Comparison of ENCODE assay signal across 18 cellular contexts in the genomic region with DNA sequence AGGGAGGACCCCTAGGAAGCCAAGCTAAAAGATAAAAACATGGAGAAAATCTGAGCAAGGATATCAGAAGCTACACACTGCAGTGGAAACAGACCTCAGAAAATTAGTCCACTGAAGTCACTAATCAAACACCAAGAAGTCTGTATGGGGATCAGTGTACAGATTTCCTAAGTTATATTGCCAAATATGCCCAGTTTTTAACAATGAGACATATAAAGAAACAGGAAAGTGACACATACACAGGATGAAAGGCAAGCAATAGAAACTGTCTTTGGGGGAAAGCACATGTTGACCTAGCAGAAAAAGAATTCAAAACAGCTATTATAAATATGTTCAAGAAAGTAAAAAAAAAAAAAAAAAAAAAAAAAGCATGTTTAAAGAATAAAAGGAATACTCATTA.
DNase-seq lines count a peak whose midpoint lies in the region; ATAC-seq, FAIRE-seq and TF ChIP-seq lines count a peak whose summit lies in the region.
"Had no signal": no experiment of that assay in that cellular context is flagged by ENCODE, and none has a peak within 500 bp of the region (broad histone marks: within the 10 kb centered on the region; RNA-seq: fewer than 3 reads in every experiment).

No MANE protein-coding gene starts in this region.

- H3K79me2 ChIP-seq in ACC112 (ENCODE audit: control insufficient read depth, insufficient read depth, low read length, unreplicated experiment) = no peaks in the 10 kb centered on the region
- H3K79me2 ChIP-seq in astrocyte (ENCODE audit: insufficient read depth, low read length) = no peaks in the 10 kb centered on the region
- no peaks in the 10 kb centered on the region for H3K79me2 ChIP-seq in H1 (ENCODE audit: control insufficient read depth in 1 of 2, insufficient read depth in 2 of 2, low read length in 2 of 2)

- H4K8ac ChIP-seq in H1 (ENCODE audit: extremely low read depth, insufficient read depth, low read length) = no peak overlapping the region

- no peak overlapping the region for H2BK120ac ChIP-seq in H1 (replicated peaks; ENCODE audit: low read depth, low read length)

- H3K4me3 Mint-ChIP-seq in astrocyte (ENCODE audit: unreplicated experiment) = no peak overlapping the region
- H3K4me3 Mint-ChIP-seq: CD14-positive monocyte; CD4-positive, alpha-beta memory T cell; HFFc6 had no signal

- H3K18ac ChIP-seq in H1 (ENCODE audit: extremely low read depth, low read length) = no peak overlapping the region

- H3K23ac ChIP-seq in H1 (ENCODE audit: insufficient read length) = no peak overlapping the region

- no peaks in the 10 kb centered on the region for H3K36me3 Mint-ChIP-seq in astrocyte (ENCODE audit: low read depth, unreplicated experiment)
- H3K36me3 Mint-ChIP-seq: CD14-positive monocyte; CD4-positive, alpha-beta memory T cell had no signal

- H3K9ac ChIP-seq in astrocyte (ENCODE audit: low read length) (no peak overlapping the region), H1 (replicated peaks in 1 of 4; ENCODE audit: extremely low read depth in 1 of 4, low read depth in 3 of 4, low read length in 3 of 4) (no peak overlapping the region)
- H3K9ac ChIP-seq: BLaER1 had no signal

- POLR2A ChIA-PET in H1 (lab: Charles Lee; ENCODE audit: partially characterized antibody) = no interaction called here

- FAIRE-seq in astrocyte (lab: Jason Lieb, UNC) = peak; percentile 67
- FAIRE-seq in H1 (lab: Jason Lieb, UNC) = peak; percentile 58
- FAIRE-seq: A549, GM12878 had no signal

- H3K4me2 ChIP-seq in astrocyte (ENCODE audit: low read length) = no peak overlapping the region
- no peak overlapping the region for H3K4me2 ChIP-seq in H1 (ENCODE audit: insufficient read depth in 1 of 2, low read depth in 2 of 2, low read length in 2 of 2)
- H3K4me2 ChIP-seq: A549, BLaER1 had no signal

- no peak overlapping the region for H2AK5ac ChIP-seq in H1 (ENCODE audit: low read depth, low read length)

- TF ChIP-seq CTCF in astrocyte (IDR thresholded peaks at IDR 0.05; ENCODE audit: insufficient read depth, low read depth, low read length) = no peak
- no peak for TF ChIP-seq CTCF in H1 (IDR thresholded peaks at IDR 0.05; ENCODE audit: control extremely low read depth in 1 of 3, insufficient read depth in 1 of 3, low read depth in 1 of 3, low read length in 3 of 3)

- no peak for DNase-seq in astrocyte (ENCODE audit: low read depth)
- no peak for DNase-seq in H1 (ENCODE audit: low read depth in 1 of 2, low spot score in 2 of 2)
- peak; percentile 63 for DNase-seq in glomerular endothelial cell (ENCODE audit: extremely low read depth, low read depth, low spot score)
- DNase-seq in SJCRH30 = no peak
- DNase-seq in OCI-M1 (lab: John Stamatoyannopoulos, UW) = no peak
- no peak for DNase-seq in DMS114 treated with DMSO at 0.1 percent for 48 hours (lab: John Stamatoyannopoulos, UW; ENCODE audit: unreplicated experiment)
- DNase-seq: CD4-positive, alpha-beta memory T cell; DMS79 treated with DMSO at 0.1 percent for 48 hours; GF-D8; HCEC 1CT; HFFc6 had no signal

- no peak overlapping the region for H2BK20ac ChIP-seq in H1 (ENCODE audit: low read length)

- H3K4me1 ChIP-seq in ACC112 (ENCODE audit: control insufficient read depth, insufficient read depth, low read length, unreplicated experiment) (peaks cover 4% of the 10 kb centered on the region), astrocyte (ENCODE audit: insufficient read depth, low read length) (no peaks in the 10 kb centered on the region), H1 (replicated peaks in 1 of 4; ENCODE audit: control insufficient read depth in 3 of 4, insufficient read depth in 4 of 4, low read length in 3 of 4) (no peaks in the 10 kb centered on the region), SJCRH30 (no peaks in the 10 kb centered on the region)
- H3K4me1 ChIP-seq: A549, BLaER1 had no signal

- H3K27me3 Mint-ChIP-seq in astrocyte (ENCODE audit: low read depth, unreplicated experiment) = no peaks in the 10 kb centered on the region
- H3K27me3 Mint-ChIP-seq: CD4-positive, alpha-beta memory T cell had no signal

- H3K9me3 ChIP-seq in astrocyte (ENCODE audit: insufficient read depth, low read depth, low read length) (no peaks in the 10 kb centered on the region), H1 (ENCODE audit: insufficient read depth in 2 of 2, low read depth in 1 of 2, low read length in 1 of 2) (no peaks in the 10 kb centered on the region), SJCRH30 (replicated peaks) (no peaks in the 10 kb centered on the region)
- H3K9me3 ChIP-seq: A549 had no signal

- no peak for TF ChIP-seq EP300 in H1 (IDR thresholded peaks at IDR 0.05; ENCODE audit: borderline replicate concordance in 1 of 2, low read depth in 2 of 2, low read length in 2 of 2)

- no peaks in the 10 kb centered on the region for H3K79me1 ChIP-seq in H1 (ENCODE audit: low read depth, low read length)

- no peak overlapping the region for H2AFZ ChIP-seq in ACC112 (ENCODE audit: low read length, unreplicated experiment)
- no peak overlapping the region for H2AFZ ChIP-seq in astrocyte (ENCODE audit: low read depth, low read length)
- no peak overlapping the region for H2AFZ ChIP-seq in H1 (ENCODE audit: low read length)

- no peak overlapping the region for H3K56ac ChIP-seq in H1 (replicated peaks; ENCODE audit: insufficient read length, low read depth, low read length)

- H3K36me3 ChIP-seq in ACC112 (ENCODE audit: insufficient read depth, low read length) = no peaks in the 10 kb centered on the region
- H3K36me3 ChIP-seq in astrocyte (ENCODE audit: insufficient read depth, low read length) = no peaks in the 10 kb centered on the region
- no peaks in the 10 kb centered on the region for H3K36me3 ChIP-seq in H1 (ENCODE audit: control insufficient read depth in 2 of 4, insufficient read depth in 4 of 4, low read length in 3 of 4)
- no peaks in the 10 kb centered on the region for H3K36me3 ChIP-seq in SJCRH30
- H3K36me3 ChIP-seq: BLaER1 had no signal

- no peaks in the 10 kb centered on the region for H3K4me1 Mint-ChIP-seq in astrocyte (ENCODE audit: low read depth, unreplicated experiment)
- H3K4me1 Mint-ChIP-seq: CD14-positive monocyte; CD4-positive, alpha-beta memory T cell had no signal

- TF ChIP-seq POLR2A in H1 (IDR thresholded peaks at IDR 0.05; ENCODE audit: control extremely low read depth in 1 of 2, low read depth in 2 of 2, low read length in 2 of 2) = no peak

- H3K14ac ChIP-seq in H1 (ENCODE audit: insufficient read length) = no peak overlapping the region

- H4K20me1 ChIP-seq in astrocyte (ENCODE audit: insufficient read depth, low read length) (no peaks in the 10 kb centered on the region), H1 (replicated peaks in 1 of 2; ENCODE audit: control insufficient read depth in 1 of 2, insufficient read depth in 2 of 2, low read length in 2 of 2) (no peaks in the 10 kb centered on the region)
- H4K20me1 ChIP-seq: BLaER1 had no signal

- H3K4ac ChIP-seq in H1 (replicated peaks; ENCODE audit: insufficient read length, low read depth, low read length) = no peak overlapping the region

- H4K91ac ChIP-seq in H1 (replicated peaks; ENCODE audit: insufficient read length, low read length) = no peak overlapping the region

- ATAC-seq in HG03159 (IDR thresholded peaks at IDR 0.05; ENCODE audit: unreplicated experiment) = no peak
- ATAC-seq: A549, GM12878 had no signal

- no peak overlapping the region for H3K4me3 ChIP-seq in ACC112 (ENCODE audit: low read depth, low read length)
- H3K4me3 ChIP-seq in astrocyte (ENCODE audit: insufficient read depth, low read depth, low read length) = no peak overlapping the region
- no peak overlapping the region for H3K4me3 ChIP-seq in H1 (ENCODE audit: extremely low read depth in 1 of 4, insufficient read depth in 2 of 4, low read depth in 3 of 4, low read length in 4 of 4)
- H3K4me3 ChIP-seq in SJCRH30 = no peak overlapping the region
- H3K4me3 ChIP-seq: A549, BLaER1, GM12878 had no signal

- CTCF ChIA-PET in H1 (lab: Charles Lee; ENCODE audit: partially characterized antibody) = no interaction called here

- H3K9me3 Mint-ChIP-seq in astrocyte (ENCODE audit: unreplicated experiment) = no peaks in the 10 kb centered on the region
- H3K9me3 Mint-ChIP-seq: HFFc6 had no signal

- H4K5ac ChIP-seq in H1 (ENCODE audit: insufficient read length, low read depth, low read length) = no peak overlapping the region

- no peaks in the 10 kb centered on the region for H3K23me2 ChIP-seq in H1 (ENCODE audit: low read depth, low read length)

- no peak overlapping the region for H2BK15ac ChIP-seq in H1 (ENCODE audit: low read length)

- no peak for TF ChIP-seq RAD21 in H1 (IDR thresholded peaks at IDR 0.05 in 1 of 2, conservative IDR thresholded peaks at IDR 0.05 in 1 of 2; ENCODE audit: low read depth in 2 of 2, low read length in 2 of 2)

- H3K27me3 ChIP-seq in ACC112 (ENCODE audit: insufficient read depth, low read length) (no peaks in the 10 kb centered on the region), astrocyte (ENCODE audit: insufficient read depth, low read length) (no peaks in the 10 kb centered on the region), H1 (replicated peaks in 1 of 4; ENCODE audit: control insufficient read depth in 3 of 4, extremely low read depth in 1 of 4, insufficient read depth in 3 of 4, low read length in 3 of 4) (no peaks in the 10 kb centered on the region), SJCRH30 (no peaks in the 10 kb centered on the region)

- no peak overlapping the region for H3K27ac Mint-ChIP-seq in astrocyte (ENCODE audit: unreplicated experiment)
- H3K27ac Mint-ChIP-seq: CD14-positive monocyte; CD4-positive, alpha-beta memory T cell; HFFc6 had no signal

- H3K27ac ChIP-seq in ACC112 (ENCODE audit: low read depth, low read length) (peak overlapping the region; percentile 62), astrocyte (ENCODE audit: low read depth, low read length) (no peak overlapping the region), H1 (ENCODE audit: low read depth, low read length) (no peak overlapping the region), SJCRH30 (no peak overlapping the region)
- H3K27ac ChIP-seq: 22Rv1, A549, BLaER1 had no signal

- H2BK5ac ChIP-seq in H1 (ENCODE audit: low read depth, low read length) = no peak overlapping the region

- H2BK12ac ChIP-seq in H1 (ENCODE audit: low read depth, low read length) = no peak overlapping the region

TF ChIP-seq in H1, 55 proteins besides CTCF, POLR2A, EP300 and RAD21 (continues in another document):
- no peak for TF ChIP-seq TAF1 (IDR thresholded peaks at IDR 0.05; ENCODE audit: low read depth, low read length)
- no peak for TF ChIP-seq TCF12 (IDR thresholded peaks at IDR 0.05; ENCODE audit: low read depth, low read length)
- no peak for TF ChIP-seq MAFK (IDR thresholded peaks at IDR 0.05; ENCODE audit: low read depth, low read length)
- TF ChIP-seq CHD1 (IDR thresholded peaks at IDR 0.05; ENCODE audit: low read depth, low read length) = no peak
- no peak for TF ChIP-seq CBX8 (IDR thresholded peaks at IDR 0.05; ENCODE audit: borderline replicate concordance, low read depth, low read length)
- TF ChIP-seq POU5F1 (IDR thresholded peaks at IDR 0.05; ENCODE audit: low read depth, low read length) = no peak
- TF ChIP-seq CREB1 (IDR thresholded peaks at IDR 0.05) = no peak
- no peak for TF ChIP-seq GTF2F1 (IDR thresholded peaks at IDR 0.05; ENCODE audit: borderline replicate concordance, low read depth, low read length)
- no peak for TF ChIP-seq SP2 (IDR thresholded peaks at IDR 0.05; ENCODE audit: low read length)
- TF ChIP-seq TAF7 (optimal IDR thresholded peaks at IDR 0.05; ENCODE audit: borderline replicate concordance, low read depth, low read length) = no peak
